Comparison of ENCODE assay signal across 2 cellular contexts in genomic region chr13:21022056-21022693, GRCh38.
TF ChIP-seq lines count a peak whose summit lies in the region.

No MANE protein-coding gene starts in this region.

TF ChIP-seq in GM23338, 12 proteins besides CTCF, POLR2A, EP300 and RAD21:
- TF ChIP-seq, protein P1, sequence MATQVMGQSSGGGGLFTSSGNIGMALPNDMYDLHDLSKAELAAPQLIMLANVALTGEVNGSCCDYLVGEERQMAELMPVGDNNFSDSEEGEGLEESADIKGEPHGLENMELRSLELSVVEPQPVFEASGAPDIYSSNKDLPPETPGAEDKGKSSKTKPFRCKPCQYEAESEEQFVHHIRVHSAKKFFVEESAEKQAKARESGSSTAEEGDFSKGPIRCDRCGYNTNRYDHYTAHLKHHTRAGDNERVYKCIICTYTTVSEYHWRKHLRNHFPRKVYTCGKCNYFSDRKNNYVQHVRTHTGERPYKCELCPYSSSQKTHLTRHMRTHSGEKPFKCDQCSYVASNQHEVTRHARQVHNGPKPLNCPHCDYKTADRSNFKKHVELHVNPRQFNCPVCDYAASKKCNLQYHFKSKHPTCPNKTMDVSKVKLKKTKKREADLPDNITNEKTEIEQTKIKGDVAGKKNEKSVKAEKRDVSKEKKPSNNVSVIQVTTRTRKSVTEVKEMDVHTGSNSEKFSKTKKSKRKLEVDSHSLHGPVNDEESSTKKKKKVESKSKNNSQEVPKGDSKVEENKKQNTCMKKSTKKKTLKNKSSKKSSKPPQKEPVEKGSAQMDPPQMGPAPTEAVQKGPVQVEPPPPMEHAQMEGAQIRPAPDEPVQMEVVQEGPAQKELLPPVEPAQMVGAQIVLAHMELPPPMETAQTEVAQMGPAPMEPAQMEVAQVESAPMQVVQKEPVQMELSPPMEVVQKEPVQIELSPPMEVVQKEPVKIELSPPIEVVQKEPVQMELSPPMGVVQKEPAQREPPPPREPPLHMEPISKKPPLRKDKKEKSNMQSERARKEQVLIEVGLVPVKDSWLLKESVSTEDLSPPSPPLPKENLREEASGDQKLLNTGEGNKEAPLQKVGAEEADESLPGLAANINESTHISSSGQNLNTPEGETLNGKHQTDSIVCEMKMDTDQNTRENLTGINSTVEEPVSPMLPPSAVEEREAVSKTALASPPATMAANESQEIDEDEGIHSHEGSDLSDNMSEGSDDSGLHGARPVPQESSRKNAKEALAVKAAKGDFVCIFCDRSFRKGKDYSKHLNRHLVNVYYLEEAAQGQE (IDR thresholded peaks at IDR 0.05; ENCODE audit: unreplicated experiment), result no peak
- TF ChIP-seq STAT1 (IDR thresholded peaks at IDR 0.05; ENCODE audit: unreplicated experiment), result no peak

TF ChIP-seq in HepG2, 621 proteins besides CTCF, POLR2A, EP300 and RAD21 (continues in another document):
- TF ChIP-seq KLF6 (CRISPR knock-in tag; IDR thresholded peaks at IDR 0.05), result no peak
- TF ChIP-seq MAFF (IDR thresholded peaks at IDR 0.05; ENCODE audit: low read depth, low read length), result peak; percentile 55; the same call in 1 of the 2 replicates
- 0 out of 2 replicates have a peak, but pooled peaks have one; percentile 19 for TF ChIP-seq JUNB (CRISPR knock-in tag; IDR thresholded peaks at IDR 0.05; ENCODE audit: borderline replicate concordance)
- peak; percentile 47; the same call in 1 of the 2 replicates for TF ChIP-seq LCORL (IDR thresholded peaks at IDR 0.05)
- peak; percentile 80 for TF ChIP-seq LCORL (CRISPR knock-in tag; IDR thresholded peaks at IDR 0.05)
- TF ChIP-seq ATAD3A (CRISPR knock-in tag; IDR thresholded peaks at IDR 0.05), result no peak
- TF ChIP-seq RORA (CRISPR knock-in tag; IDR thresholded peaks at IDR 0.05), result no peak
- no peak for TF ChIP-seq RBM22 (optimal IDR thresholded peaks at IDR 0.05; ENCODE audit: low read length)
- TF ChIP-seq ZNF10 (CRISPR knock-in tag; IDR thresholded peaks at IDR 0.05; ENCODE audit: borderline replicate concordance, low read depth), result no peak
- TF ChIP-seq GFI1 (CRISPR knock-in tag; IDR thresholded peaks at IDR 0.05; ENCODE audit: borderline replicate concordance), result peak; percentile 76
- peak; percentile 42 for TF ChIP-seq ELF1 (CRISPR knock-in tag; IDR thresholded peaks at IDR 0.05)
- TF ChIP-seq GABPA (IDR thresholded peaks at IDR 0.05; ENCODE audit: low read depth, low read length), result no peak
- 0 out of 2 replicates have a peak, but pooled peaks have one; percentile 8 for TF ChIP-seq GABPA (CRISPR knock-in tag; IDR thresholded peaks at IDR 0.05; ENCODE audit: low read depth)
- TF ChIP-seq CBX5 (CRISPR knock-in tag; IDR thresholded peaks at IDR 0.05; ENCODE audit: borderline replicate concordance), result 0 out of 2 replicates have a peak, but pooled peaks have one; percentile 19
- TF ChIP-seq MAFK (conservative IDR thresholded peaks at IDR 0.05 in 1 of 2, IDR thresholded peaks at IDR 0.05 in 1 of 2; ENCODE audit: low read length in 2 of 2), result peak in 1 of 2 experiments; percentile 39; a peak in 2 of 4 replicates
- no peak for TF ChIP-seq FOXP1 (IDR thresholded peaks at IDR 0.05)
- peak; percentile 78 for TF ChIP-seq FOXP1 (CRISPR knock-in tag; IDR thresholded peaks at IDR 0.05)
- TF ChIP-seq ETV5 (CRISPR knock-in tag; IDR thresholded peaks at IDR 0.05; ENCODE audit: borderline replicate concordance), result peak; percentile 48; the same call in 1 of the 2 replicates
- TF ChIP-seq ELF3 (CRISPR knock-in tag; IDR thresholded peaks at IDR 0.05), result peak; percentile 39; the same call in 1 of the 2 replicates
- no peak for TF ChIP-seq IRX3 (CRISPR knock-in tag; IDR thresholded peaks at IDR 0.05; ENCODE audit: borderline replicate concordance, low read depth)
- TF ChIP-seq SAP130 (CRISPR knock-in tag; IDR thresholded peaks at IDR 0.05; ENCODE audit: low read depth), result peak; percentile 55; the same call in 1 of the 2 replicates
- TF ChIP-seq TP53 (CRISPR knock-in tag; conservative IDR thresholded peaks at IDR 0.05), result no peak
- no peak for TF ChIP-seq ISX (CRISPR knock-in tag; conservative IDR thresholded peaks at IDR 0.05)
- TF ChIP-seq HMG20A (CRISPR knock-in tag; IDR thresholded peaks at IDR 0.05; ENCODE audit: borderline replicate concordance), result peak; percentile 71
- TF ChIP-seq FOXA3 (CRISPR knock-in tag; IDR thresholded peaks at IDR 0.05), result 0 out of 2 replicates have a peak, but pooled peaks have one; percentile 36
- TF ChIP-seq HDAC2 (CRISPR knock-in tag; IDR thresholded peaks at IDR 0.05), result peak; percentile 70
- TF ChIP-seq SOX13 (IDR thresholded peaks at IDR 0.05), result no peak
- TF ChIP-seq SOX13 (CRISPR knock-in tag; conservative IDR thresholded peaks at IDR 0.05 in 1 of 2, IDR thresholded peaks at IDR 0.05 in 1 of 2), result peak in 1 of 2 experiments; percentile 81; a peak in 2 of 4 replicates
- TF ChIP-seq GATAD2A (CRISPR knock-in tag; IDR thresholded peaks at IDR 0.05), result peak; percentile 68; the same call in 1 of the 2 replicates
- peak; percentile 68 for TF ChIP-seq SALL1 (CRISPR knock-in tag; IDR thresholded peaks at IDR 0.05)
- TF ChIP-seq, protein P2, sequence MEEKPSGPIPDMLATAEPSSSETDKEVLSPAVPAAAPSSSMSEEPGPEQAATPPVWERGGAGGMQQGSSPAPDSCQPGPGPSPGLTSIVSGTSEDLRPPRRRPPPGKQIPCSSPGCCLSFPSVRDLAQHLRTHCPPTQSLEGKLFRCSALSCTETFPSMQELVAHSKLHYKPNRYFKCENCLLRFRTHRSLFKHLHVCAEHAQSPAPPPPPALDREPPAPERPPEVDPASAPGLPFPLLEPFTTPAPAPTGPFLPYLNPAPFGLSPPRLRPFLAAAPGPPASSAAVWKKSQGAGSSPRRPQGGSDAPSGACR (CRISPR knock-in tag; IDR thresholded peaks at IDR 0.05), result no peak
- TF ChIP-seq PHF21A (CRISPR knock-in tag; IDR thresholded peaks at IDR 0.05), result peak; percentile 64
- peak; percentile 93 for TF ChIP-seq BCL6 (CRISPR knock-in tag; IDR thresholded peaks at IDR 0.05)
- no peak for TF ChIP-seq ONECUT2 (CRISPR knock-in tag; IDR thresholded peaks at IDR 0.05)
- TF ChIP-seq HNF4G (IDR thresholded peaks at IDR 0.05; ENCODE audit: borderline replicate concordance, low read depth, low read length), result peak; percentile 44; the same call in 1 of the 2 replicates
- TF ChIP-seq HNF4G (CRISPR knock-in tag; IDR thresholded peaks at IDR 0.05; ENCODE audit: borderline replicate concordance, low read depth), result no peak; the same call in 1 of the 2 replicates
- TF ChIP-seq SOX5 (CRISPR knock-in tag; IDR thresholded peaks at IDR 0.05; ENCODE audit: borderline replicate concordance), result peak; percentile 82
- no peak for TF ChIP-seq TEAD3 (CRISPR knock-in tag; optimal IDR thresholded peaks at IDR 0.05; ENCODE audit: borderline replicate concordance)
- TF ChIP-seq RCOR2 (CRISPR knock-in tag; IDR thresholded peaks at IDR 0.05), result peak; percentile 51; the same call in 1 of the 2 replicates
- peak; percentile 73 for TF ChIP-seq AHDC1 (CRISPR knock-in tag; IDR thresholded peaks at IDR 0.05; ENCODE audit: borderline replicate concordance)
- TF ChIP-seq DPF2 (CRISPR knock-in tag; IDR thresholded peaks at IDR 0.05; ENCODE audit: borderline replicate concordance, low read depth), result peak; percentile 43
- no peak for TF ChIP-seq ZNF230 (CRISPR knock-in tag; IDR thresholded peaks at IDR 0.05)
- peak; percentile 21; the same call in 1 of the 2 replicates for TF ChIP-seq NCOA2 (CRISPR knock-in tag; IDR thresholded peaks at IDR 0.05)
- TF ChIP-seq PPARG (CRISPR knock-in tag; conservative IDR thresholded peaks at IDR 0.05), result 0 out of 2 replicates have a peak, but pooled peaks have one; percentile 30
- TF ChIP-seq IKZF4 (CRISPR knock-in tag; IDR thresholded peaks at IDR 0.05; ENCODE audit: borderline replicate concordance, low read depth, not compliant biosample characterization), result no peak
- no peak for TF ChIP-seq ZNF746 (CRISPR knock-in tag; IDR thresholded peaks at IDR 0.05)
- no peak for TF ChIP-seq SMAD3 (CRISPR knock-in tag; IDR thresholded peaks at IDR 0.05)
- peak; percentile 39; the same call in 1 of the 2 replicates for TF ChIP-seq FOXO1 (CRISPR knock-in tag; IDR thresholded peaks at IDR 0.05)
- no peak for TF ChIP-seq NFKBIZ (CRISPR knock-in tag; IDR thresholded peaks at IDR 0.05)
- TF ChIP-seq, protein P3, sequence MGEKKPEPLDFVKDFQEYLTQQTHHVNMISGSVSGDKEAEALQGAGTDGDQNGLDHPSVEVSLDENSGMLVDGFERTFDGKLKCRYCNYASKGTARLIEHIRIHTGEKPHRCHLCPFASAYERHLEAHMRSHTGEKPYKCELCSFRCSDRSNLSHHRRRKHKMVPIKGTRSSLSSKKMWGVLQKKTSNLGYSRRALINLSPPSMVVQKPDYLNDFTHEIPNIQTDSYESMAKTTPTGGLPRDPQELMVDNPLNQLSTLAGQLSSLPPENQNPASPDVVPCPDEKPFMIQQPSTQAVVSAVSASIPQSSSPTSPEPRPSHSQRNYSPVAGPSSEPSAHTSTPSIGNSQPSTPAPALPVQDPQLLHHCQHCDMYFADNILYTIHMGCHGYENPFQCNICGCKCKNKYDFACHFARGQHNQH (CRISPR knock-in tag; IDR thresholded peaks at IDR 0.05), result 0 out of 2 replicates have a peak, but pooled peaks have one; percentile 12
- peak; percentile 53 for TF ChIP-seq MED1 (CRISPR knock-in tag; IDR thresholded peaks at IDR 0.05)
- no peak for TF ChIP-seq SOX6 (IDR thresholded peaks at IDR 0.05)
- TF ChIP-seq SOX6 (CRISPR knock-in tag; IDR thresholded peaks at IDR 0.05), result peak; percentile 77
- TF ChIP-seq BORCS8-MEF2B (CRISPR knock-in tag; IDR thresholded peaks at IDR 0.05), result no peak
- no peak for TF ChIP-seq ATRX (CRISPR knock-in tag; IDR thresholded peaks at IDR 0.05; ENCODE audit: borderline replicate concordance)
- 0 out of 2 replicates have a peak, but pooled peaks have one; percentile 4 for TF ChIP-seq TBX3 (IDR thresholded peaks at IDR 0.05; ENCODE audit: borderline replicate concordance)
- TF ChIP-seq, protein P4, sequence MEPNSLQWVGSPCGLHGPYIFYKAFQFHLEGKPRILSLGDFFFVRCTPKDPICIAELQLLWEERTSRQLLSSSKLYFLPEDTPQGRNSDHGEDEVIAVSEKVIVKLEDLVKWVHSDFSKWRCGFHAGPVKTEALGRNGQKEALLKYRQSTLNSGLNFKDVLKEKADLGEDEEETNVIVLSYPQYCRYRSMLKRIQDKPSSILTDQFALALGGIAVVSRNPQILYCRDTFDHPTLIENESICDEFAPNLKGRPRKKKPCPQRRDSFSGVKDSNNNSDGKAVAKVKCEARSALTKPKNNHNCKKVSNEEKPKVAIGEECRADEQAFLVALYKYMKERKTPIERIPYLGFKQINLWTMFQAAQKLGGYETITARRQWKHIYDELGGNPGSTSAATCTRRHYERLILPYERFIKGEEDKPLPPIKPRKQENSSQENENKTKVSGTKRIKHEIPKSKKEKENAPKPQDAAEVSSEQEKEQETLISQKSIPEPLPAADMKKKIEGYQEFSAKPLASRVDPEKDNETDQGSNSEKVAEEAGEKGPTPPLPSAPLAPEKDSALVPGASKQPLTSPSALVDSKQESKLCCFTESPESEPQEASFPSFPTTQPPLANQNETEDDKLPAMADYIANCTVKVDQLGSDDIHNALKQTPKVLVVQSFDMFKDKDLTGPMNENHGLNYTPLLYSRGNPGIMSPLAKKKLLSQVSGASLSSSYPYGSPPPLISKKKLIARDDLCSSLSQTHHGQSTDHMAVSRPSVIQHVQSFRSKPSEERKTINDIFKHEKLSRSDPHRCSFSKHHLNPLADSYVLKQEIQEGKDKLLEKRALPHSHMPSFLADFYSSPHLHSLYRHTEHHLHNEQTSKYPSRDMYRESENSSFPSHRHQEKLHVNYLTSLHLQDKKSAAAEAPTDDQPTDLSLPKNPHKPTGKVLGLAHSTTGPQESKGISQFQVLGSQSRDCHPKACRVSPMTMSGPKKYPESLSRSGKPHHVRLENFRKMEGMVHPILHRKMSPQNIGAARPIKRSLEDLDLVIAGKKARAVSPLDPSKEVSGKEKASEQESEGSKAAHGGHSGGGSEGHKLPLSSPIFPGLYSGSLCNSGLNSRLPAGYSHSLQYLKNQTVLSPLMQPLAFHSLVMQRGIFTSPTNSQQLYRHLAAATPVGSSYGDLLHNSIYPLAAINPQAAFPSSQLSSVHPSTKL (CRISPR knock-in tag; IDR thresholded peaks at IDR 0.05), result peak; percentile 79
